ENCODE assay signal across 12 cellular contexts in the genomic region with DNA sequence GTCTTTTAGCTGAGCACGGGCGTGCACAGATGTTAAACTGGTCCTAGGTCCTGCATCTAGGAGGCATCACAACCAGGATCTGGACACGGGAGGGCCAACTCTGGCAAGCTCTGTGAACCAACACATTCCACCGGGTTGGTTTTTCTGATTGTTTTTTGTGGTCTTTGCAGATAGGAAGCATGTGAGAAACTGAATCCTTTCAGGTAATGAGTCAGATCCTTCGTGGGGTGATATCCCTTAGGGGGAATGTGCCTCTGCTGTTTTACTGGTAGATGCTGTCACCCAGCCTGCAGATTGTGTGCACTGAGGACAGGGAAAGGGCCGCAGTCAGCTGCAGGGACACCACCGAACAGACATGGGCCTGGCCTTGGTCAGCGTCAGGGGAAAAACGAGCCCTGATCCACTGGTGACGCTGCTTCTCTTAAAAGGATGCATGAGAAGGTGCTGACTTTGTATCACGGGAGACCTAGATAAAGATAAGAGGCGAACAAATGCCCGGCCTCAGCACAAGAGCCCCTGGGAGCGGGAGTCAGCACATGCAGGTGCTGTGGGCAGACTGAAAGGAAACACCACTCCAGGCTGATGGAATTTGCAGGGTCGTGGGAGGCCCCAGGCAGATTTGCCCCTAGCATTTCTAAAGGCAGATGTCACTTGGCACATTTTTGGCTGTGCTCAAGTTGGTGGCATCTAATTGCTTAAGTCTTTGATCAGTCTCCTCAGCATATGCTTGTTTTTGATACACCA. TPM values are rescaled to one million over a fixed set of nuclear protein-coding genes. Genes with fewer than 3 reads are reported as not detected.
DNase-seq lines count a peak whose midpoint lies in the region; ATAC-seq and TF ChIP-seq lines count a peak whose summit lies in the region.
"Had no signal": no experiment of that assay in that cellular context is flagged by ENCODE, and none has a peak within 500 bp of the region (broad histone marks: within the 10 kb centered on the region; RNA-seq: fewer than 3 reads in every experiment).

No MANE protein-coding gene starts in this region.

- no peaks in the 10 kb centered on the region for H3K9me3 Mint-ChIP-seq in activated CD4-positive, alpha-beta memory T cell treated with anti-CD3 and anti-CD28 coated beads, Interleukin-2, amount 10 ng/mL, durations not matched to agents 7 days and 5 days
- H3K9me3 Mint-ChIP-seq: CD8-positive, alpha-beta T cell had no signal

- H3K27ac Mint-ChIP-seq in activated CD4-positive, alpha-beta memory T cell treated with anti-CD3 and anti-CD28 coated beads, Interleukin-2, amount 10 ng/mL, durations not matched to agents 7 days and 5 days = peak overlapping the region; percentile 7
- H3K27ac Mint-ChIP-seq: CD8-positive, alpha-beta T cell had no signal

- POLR2A ChIA-PET in HEK293 (lab: Yijun Ruan, JAX) = interaction anchor here (0.9 kb wide), 1 partner anchor 67 kb away, joined by 3 read pairs; no protein-coding TSS in a partner anchor
- POLR2A ChIA-PET in activated CD4-positive, alpha-beta memory T cell treated with anti-CD3 and anti-CD28 coated beads, Interleukin-2, amount 10 ng/mL, durations not matched to agents 7 days and 5 days (lab: Charles Lee) = interaction anchor here (0.8 to 1.5 kb wide), 2 partner anchors 34 to 81 kb away, joined by 3 to 4 read pairs; no protein-coding TSS in a partner anchor

- CTCF ChIA-PET in HEK293 (lab: Yijun Ruan, JAX) = interaction anchor here (0.7 to 1.7 kb wide), 5 partner anchors 24 to 117 kb away, joined by 3 to 4 read pairs (median 3); no protein-coding TSS in a partner anchor
- CTCF ChIA-PET in activated CD4-positive, alpha-beta memory T cell treated with anti-CD3 and anti-CD28 coated beads, Interleukin-2, amount 10 ng/mL, durations not matched to agents 7 days and 5 days (lab: Charles Lee) = interaction anchor here (0.7 to 1.3 kb wide), 3 partner anchors 18 to 105 kb away, joined by 3 to 5 read pairs (median 3); no protein-coding TSS in a partner anchor

- H3K4me3 Mint-ChIP-seq in activated CD4-positive, alpha-beta memory T cell treated with anti-CD3 and anti-CD28 coated beads, Interleukin-2, amount 10 ng/mL, durations not matched to agents 7 days and 5 days = no peak overlapping the region
- H3K4me3 Mint-ChIP-seq: CD8-positive, alpha-beta T cell had no signal

- ATAC-seq in GM21786 (IDR thresholded peaks at IDR 0.05; ENCODE audit: unreplicated experiment) = no peak
- ATAC-seq: CD8-positive, alpha-beta T cell had no signal

- peaks cover 53% of the 10 kb centered on the region for H3K4me1 Mint-ChIP-seq in activated CD4-positive, alpha-beta memory T cell treated with anti-CD3 and anti-CD28 coated beads, Interleukin-2, amount 10 ng/mL, durations not matched to agents 7 days and 5 days

- peaks cover 18% of the 10 kb centered on the region for H3K4me1 ChIP-seq in HEK293 (ENCODE audit: control insufficient read depth, insufficient read depth, low read length)

- H3K36me3 Mint-ChIP-seq in activated CD4-positive, alpha-beta memory T cell treated with anti-CD3 and anti-CD28 coated beads, Interleukin-2, amount 10 ng/mL, durations not matched to agents 7 days and 5 days (ENCODE audit: low read depth) = peaks cover 33% of the 10 kb centered on the region

- H3K4me3 ChIP-seq in HEK293 (ENCODE audit: low read depth, low read length) = no peak overlapping the region

- H3K9me3 ChIP-seq in HEK293 (ENCODE audit: control insufficient read depth, insufficient read depth, low read depth, low read length) = no peaks in the 10 kb centered on the region

- TF ChIP-seq CTCF in HEK293 (tag by site-specific recombination; IDR thresholded peaks at IDR 0.05) = no peak

- H3K36me3 ChIP-seq in HEK293 (ENCODE audit: control insufficient read depth in 2 of 2, insufficient read depth in 1 of 2, low read length in 2 of 2) = no peaks in the 10 kb centered on the region; a peak in 1 of 3 replicates

- H3K27me3 Mint-ChIP-seq in activated CD4-positive, alpha-beta memory T cell treated with anti-CD3 and anti-CD28 coated beads, Interleukin-2, amount 10 ng/mL, durations not matched to agents 7 days and 5 days = no peaks in the 10 kb centered on the region

- DNase-seq in AG08396 (ENCODE audit: low spot score) (peak; percentile 16), iris pigment epithelial cell (ENCODE audit: low read depth) (peak; percentile 79), COR-L47 (lab: John Stamatoyannopoulos, UW) (no peak), DMS 273 treated with DMSO at 0.1 percent for 48 hours (lab: John Stamatoyannopoulos, UW) (no peak), amygdala (lab: John Stamatoyannopoulos, UW) (no peak)
- no peak for DNase-seq in activated CD4-positive, alpha-beta memory T cell treated with anti-CD3 and anti-CD28 coated beads, Interleukin-2, amount 10 ng/mL, durations not matched to agents 7 days and 5 days
- DNase-seq: CD8-positive, alpha-beta T cell; NCI-H1417; T-helper 9 cell had no signal

- no peak overlapping the region for H3K27ac ChIP-seq in HEK293 (ENCODE audit: extremely low read depth, low read depth, low read length)
- H3K27ac ChIP-seq: HL-60 had no signal

TF ChIP-seq in HEK293, 187 proteins besides CTCF, POLR2A, EP300 and RAD21:
- TF ChIP-seq ZNF704 (tag by site-specific recombination; IDR thresholded peaks at IDR 0.05) (no peak), ZNF677 (tag by site-specific recombination; IDR thresholded peaks at IDR 0.05) (no peak), GLI2 (tag by site-specific recombination; IDR thresholded peaks at IDR 0.05; ENCODE audit: borderline replicate concordance, low read depth) (no peak), GLIS1 (tag by site-specific recombination; IDR thresholded peaks at IDR 0.05) (peak; percentile 59), ZNF776 (tag by site-specific recombination; IDR thresholded peaks at IDR 0.05; ENCODE audit: borderline replicate concordance) (no peak), KLF9 (tag by site-specific recombination; IDR thresholded peaks at IDR 0.05; ENCODE audit: low read depth) (no peak), ZFP37 (tag by site-specific recombination; IDR thresholded peaks at IDR 0.05) (no peak)
- TF ChIP-seq, protein P1, sequence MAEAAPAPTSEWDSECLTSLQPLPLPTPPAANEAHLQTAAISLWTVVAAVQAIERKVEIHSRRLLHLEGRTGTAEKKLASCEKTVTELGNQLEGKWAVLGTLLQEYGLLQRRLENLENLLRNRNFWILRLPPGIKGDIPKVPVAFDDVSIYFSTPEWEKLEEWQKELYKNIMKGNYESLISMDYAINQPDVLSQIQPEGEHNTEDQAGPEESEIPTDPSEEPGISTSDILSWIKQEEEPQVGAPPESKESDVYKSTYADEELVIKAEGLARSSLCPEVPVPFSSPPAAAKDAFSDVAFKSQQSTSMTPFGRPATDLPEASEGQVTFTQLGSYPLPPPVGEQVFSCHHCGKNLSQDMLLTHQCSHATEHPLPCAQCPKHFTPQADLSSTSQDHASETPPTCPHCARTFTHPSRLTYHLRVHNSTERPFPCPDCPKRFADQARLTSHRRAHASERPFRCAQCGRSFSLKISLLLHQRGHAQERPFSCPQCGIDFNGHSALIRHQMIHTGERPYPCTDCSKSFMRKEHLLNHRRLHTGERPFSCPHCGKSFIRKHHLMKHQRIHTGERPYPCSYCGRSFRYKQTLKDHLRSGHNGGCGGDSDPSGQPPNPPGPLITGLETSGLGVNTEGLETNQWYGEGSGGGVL (tag by site-specific recombination; IDR thresholded peaks at IDR 0.05) = no peak
- TF ChIP-seq, protein P2, sequence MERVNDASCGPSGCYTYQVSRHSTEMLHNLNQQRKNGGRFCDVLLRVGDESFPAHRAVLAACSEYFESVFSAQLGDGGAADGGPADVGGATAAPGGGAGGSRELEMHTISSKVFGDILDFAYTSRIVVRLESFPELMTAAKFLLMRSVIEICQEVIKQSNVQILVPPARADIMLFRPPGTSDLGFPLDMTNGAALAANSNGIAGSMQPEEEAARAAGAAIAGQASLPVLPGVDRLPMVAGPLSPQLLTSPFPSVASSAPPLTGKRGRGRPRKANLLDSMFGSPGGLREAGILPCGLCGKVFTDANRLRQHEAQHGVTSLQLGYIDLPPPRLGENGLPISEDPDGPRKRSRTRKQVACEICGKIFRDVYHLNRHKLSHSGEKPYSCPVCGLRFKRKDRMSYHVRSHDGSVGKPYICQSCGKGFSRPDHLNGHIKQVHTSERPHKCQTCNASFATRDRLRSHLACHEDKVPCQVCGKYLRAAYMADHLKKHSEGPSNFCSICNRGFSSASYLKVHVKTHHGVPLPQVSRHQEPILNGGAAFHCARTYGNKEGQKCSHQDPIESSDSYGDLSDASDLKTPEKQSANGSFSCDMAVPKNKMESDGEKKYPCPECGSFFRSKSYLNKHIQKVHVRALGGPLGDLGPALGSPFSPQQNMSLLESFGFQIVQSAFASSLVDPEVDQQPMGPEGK (tag by site-specific recombination; IDR thresholded peaks at IDR 0.05) = no peak

RNA-seq across cellular contexts. Expression of gene DOP1B, which starts 51.1 kb away (rescaled TPM):
- total RNA-seq in activated CD4-positive, alpha-beta memory T cell treated with anti-CD3 and anti-CD28 coated beads, Interleukin-2, amount 10 ng/mL, durations not matched to agents 7 days and 5 days = 10 to 100 TPM; 23.1 to 24.9 TPM

Comparison
In these comparisons a context has a peak if more than half of its experiments do, and no peak if none do; other contexts are left out.
1. DNase-seq: peak in AG08396 (single experiment) and iris pigment epithelial cell (single experiment); none in activated CD4-positive, alpha-beta memory T cell treated with anti-CD3 and anti-CD28 coated beads, Interleukin-2, amount 10 ng/mL, durations not matched to agents 7 days and 5 days (single experiment), COR-L47 (single experiment), DMS 273 treated with DMSO at 0.1 percent for 48 hours (single experiment) and amygdala (0 of 56).